24 cellular contexts compared by ENCODE assay signal in the genomic region with DNA sequence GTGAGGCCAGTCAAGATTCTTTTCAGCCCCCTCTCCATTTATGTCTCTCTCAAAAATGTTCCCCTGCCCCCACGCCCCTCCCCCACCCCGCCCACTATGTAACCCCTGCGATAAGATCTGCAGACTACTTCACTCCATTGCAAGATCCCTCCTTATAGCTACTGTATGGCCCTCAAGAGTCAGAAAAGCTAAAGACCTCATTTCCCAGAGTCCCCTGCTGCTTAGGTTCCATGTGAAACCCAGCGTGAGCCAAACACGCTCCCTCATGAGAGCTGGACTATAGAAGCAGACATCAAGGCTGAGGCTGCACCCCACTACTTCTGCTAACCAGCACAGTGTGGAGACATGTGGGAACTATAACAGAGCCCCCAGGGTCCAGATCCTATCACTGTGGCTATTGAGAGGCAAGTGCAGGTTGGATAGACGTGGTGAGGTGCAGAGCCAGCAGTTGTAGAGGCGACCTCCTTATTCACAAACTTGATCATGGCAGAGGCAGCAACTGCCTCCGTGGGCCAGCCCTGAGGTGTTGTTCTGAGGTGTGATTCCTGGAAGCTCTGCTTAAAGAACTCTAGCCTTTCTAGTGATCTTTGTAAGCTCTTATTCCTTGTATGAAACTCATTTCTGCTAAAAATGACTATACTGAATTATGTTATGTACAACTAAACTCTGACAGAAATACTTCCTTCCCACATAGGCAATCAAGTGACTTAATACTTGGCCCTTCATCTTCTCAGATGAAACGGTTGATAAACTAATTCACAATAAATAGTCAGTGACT.
DNase-seq lines count a peak whose midpoint lies in the region; ATAC-seq, FAIRE-seq and TF ChIP-seq lines count a peak whose summit lies in the region.
"Had no signal": no experiment of that assay in that cellular context is flagged by ENCODE, and none has a peak within 500 bp of the region (broad histone marks: within the 10 kb centered on the region; RNA-seq: fewer than 3 reads in every experiment).

No MANE protein-coding gene starts in this region.

- H3K4me3 ChIP-seq in astrocyte (ENCODE audit: insufficient read depth, low read depth, low read length) = no peak overlapping the region
- H3K4me3 ChIP-seq: GM23338, SJSA1, upper lobe of right lung had no signal

- H3K27me3 Mint-ChIP-seq in activated CD4-positive, alpha-beta memory T cell treated with anti-CD3 and anti-CD28 coated beads for 36 hours = no peaks in the 10 kb centered on the region
- H3K27me3 Mint-ChIP-seq in astrocyte (ENCODE audit: low read depth, unreplicated experiment) = no peaks in the 10 kb centered on the region
- H3K27me3 Mint-ChIP-seq: stimulated activated naive B cell treated with anti-CD40 and anti-IgM and Interleukin-4, amounts not matched to agents 10 μg/mL and 1 μg/mL and 100 μg/mL, for 72 hours had no signal

- FAIRE-seq in astrocyte (lab: Jason Lieb, UNC) = no peak

- no peak overlapping the region for H2AFZ ChIP-seq in astrocyte (ENCODE audit: low read depth, low read length)
- H2AFZ ChIP-seq: GM23338 had no signal

- no peaks in the 10 kb centered on the region for H3K79me2 ChIP-seq in astrocyte (ENCODE audit: insufficient read depth, low read length)

- no peak for TF ChIP-seq CTCF in astrocyte (IDR thresholded peaks at IDR 0.05; ENCODE audit: insufficient read depth, low read depth, low read length)

- no peaks in the 10 kb centered on the region for H3K27me3 ChIP-seq in astrocyte (ENCODE audit: insufficient read depth, low read length)
- H3K27me3 ChIP-seq: SJSA1, upper lobe of right lung had no signal

- POLR2A ChIA-PET in activated CD4-positive, alpha-beta memory T cell treated with anti-CD3 and anti-CD28 coated beads for 36 hours (lab: Charles Lee) = interaction anchor here (0.6 to 1.4 kb wide), 3 partner anchors 33 to 209 kb away, joined by 3 to 4 read pairs (median 3); no protein-coding TSS in a partner anchor

- no peaks in the 10 kb centered on the region for H3K36me3 ChIP-seq in astrocyte (ENCODE audit: insufficient read depth, low read length)
- H3K36me3 ChIP-seq: SJSA1, upper lobe of right lung had no signal

- no peak overlapping the region for H3K27ac ChIP-seq in astrocyte (ENCODE audit: low read depth, low read length)
- H3K27ac ChIP-seq: epithelial cell of prostate, SJSA1, upper lobe of right lung had no signal

- no peaks in the 10 kb centered on the region for H3K36me3 Mint-ChIP-seq in activated CD4-positive, alpha-beta memory T cell treated with anti-CD3 and anti-CD28 coated beads for 36 hours
- H3K36me3 Mint-ChIP-seq in astrocyte (ENCODE audit: low read depth, unreplicated experiment) = no peaks in the 10 kb centered on the region
- H3K36me3 Mint-ChIP-seq: CD4-positive, alpha-beta memory T cell; stimulated activated naive B cell treated with anti-CD40 and anti-IgM and Interleukin-4, amounts not matched to agents 10 μg/mL and 1 μg/mL and 100 μg/mL, for 72 hours had no signal

- H3K9me3 ChIP-seq in astrocyte (ENCODE audit: insufficient read depth, low read depth, low read length) = no peaks in the 10 kb centered on the region
- H3K9me3 ChIP-seq: SJSA1, upper lobe of right lung had no signal

- ATAC-seq in GM21717 (IDR thresholded peaks at IDR 0.05; ENCODE audit: unreplicated experiment) (no peak), GM18873 (IDR thresholded peaks at IDR 0.05; ENCODE audit: low FRiP score, unreplicated experiment) (no peak)
- ATAC-seq: GM23338, PC-3, upper lobe of right lung had no signal

- peaks cover 65% of the 10 kb centered on the region for H3K4me1 Mint-ChIP-seq in activated CD4-positive, alpha-beta memory T cell treated with anti-CD3 and anti-CD28 coated beads for 36 hours (ENCODE audit: low read depth)
- H3K4me1 Mint-ChIP-seq in astrocyte (ENCODE audit: low read depth, unreplicated experiment) = peaks cover 30% of the 10 kb centered on the region

- no peak overlapping the region for H3K4me3 Mint-ChIP-seq in activated CD4-positive, alpha-beta memory T cell treated with anti-CD3 and anti-CD28 coated beads for 36 hours
- no peak overlapping the region for H3K4me3 Mint-ChIP-seq in astrocyte (ENCODE audit: unreplicated experiment)
- H3K4me3 Mint-ChIP-seq: CD4-positive, alpha-beta memory T cell; dendritic cell treated with granulocyte-macrophage colony-stimulating factor and Interleukin-4, amounts not matched to agents 40 ng/mL and 50 ng/mL, for 4 days; GM23338; nephron; stimulated activated naive B cell treated with anti-CD40 and anti-IgM and Interleukin-4, amounts not matched to agents 10 μg/mL and 1 μg/mL and 100 μg/mL, for 72 hours had no signal

- H3K9me3 Mint-ChIP-seq in activated CD4-positive, alpha-beta memory T cell treated with anti-CD3 and anti-CD28 coated beads for 36 hours = no peaks in the 10 kb centered on the region
- H3K9me3 Mint-ChIP-seq in astrocyte (ENCODE audit: unreplicated experiment) = no peaks in the 10 kb centered on the region
- H3K9me3 Mint-ChIP-seq: dendritic cell treated with granulocyte-macrophage colony-stimulating factor and Interleukin-4, amounts not matched to agents 40 ng/mL and 50 ng/mL, for 4 days; GM23338; nephron; stimulated activated naive B cell treated with anti-CD40 and anti-IgM and Interleukin-4, amounts not matched to agents 10 μg/mL and 1 μg/mL and 100 μg/mL, for 72 hours had no signal

- H4K20me1 ChIP-seq in astrocyte (ENCODE audit: insufficient read depth, low read length) = no peaks in the 10 kb centered on the region

- intact Hi-C loops in activated CD4-positive, alpha-beta memory T cell treated with anti-CD3 and anti-CD28 coated beads for 36 hours (cut with micrococcal nuclease) = loop anchor here (1.0 to 5.0 kb wide), 10 partner anchors 22 to 443 kb away; no protein-coding TSS in a partner anchor

- no peak overlapping the region for H3K9ac ChIP-seq in astrocyte (ENCODE audit: low read length)

- DNase-seq in activated T-cell treated with anti-CD3 and anti-CD28 coated beads for 48 hours (ENCODE audit: low read depth) (peak; percentile 36), astrocyte (ENCODE audit: low read depth) (peak; percentile 53), NCI-H1436 treated with DMSO at 0.1 percent for 48 hours (lab: John Stamatoyannopoulos, UW) (no peak)
- DNase-seq in activated T-cell treated with anti-CD3 and anti-CD28 coated beads, Interleukin-2, amount 50 U/mL, for 1 hour = no peak
- peak; percentile 74 for DNase-seq in activated CD4-positive, alpha-beta memory T cell treated with anti-CD3 and anti-CD28 coated beads for 36 hours
- peak; percentile 62 for DNase-seq in stimulated activated CD8-positive, alpha-beta memory T cell treated with anti-CD3 and anti-CD28 coated beads, Interleukin-4, amount 100 ng/mL, for 48 hours
- DNase-seq: CD4-positive, alpha-beta memory T cell; DMS53; foreskin melanocyte; kidney glomerular epithelial cell; NCI-H1417; NCI-H2171 treated with DMSO at 0.1 percent for 48 hours; NCI-H774; PC-3; stimulated activated naive B cell treated with anti-CD40 and anti-IgM and Interleukin-4, amounts not matched to agents 10 μg/mL and 1 μg/mL and 100 μg/mL, for 72 hours; T1000; upper lobe of right lung had no signal

- peaks cover 30% of the 10 kb centered on the region for H3K4me1 ChIP-seq in astrocyte (ENCODE audit: insufficient read depth, low read length)

- CTCF ChIA-PET in activated CD4-positive, alpha-beta memory T cell treated with anti-CD3 and anti-CD28 coated beads for 36 hours (lab: Charles Lee) = interaction anchor here (2.4 kb wide), 1 partner anchor 34 kb away, joined by 10 read pairs; no protein-coding TSS in a partner anchor

- peak overlapping the region; percentile 80 for H3K27ac Mint-ChIP-seq in activated CD4-positive, alpha-beta memory T cell treated with anti-CD3 and anti-CD28 coated beads for 36 hours
- H3K27ac Mint-ChIP-seq in astrocyte (ENCODE audit: unreplicated experiment) = no peak overlapping the region
- H3K27ac Mint-ChIP-seq: CD4-positive, alpha-beta memory T cell; dendritic cell treated with granulocyte-macrophage colony-stimulating factor and Interleukin-4, amounts not matched to agents 40 ng/mL and 50 ng/mL, for 4 days; GM23338; stimulated activated naive B cell treated with anti-CD40 and anti-IgM and Interleukin-4, amounts not matched to agents 10 μg/mL and 1 μg/mL and 100 μg/mL, for 72 hours had no signal

- H3K4me2 ChIP-seq in astrocyte (ENCODE audit: low read length) = no peak overlapping the region
- H3K4me2 ChIP-seq: GM23338 had no signal

Comparison
In these comparisons a context has a peak if more than half of its experiments do, and no peak if none do; other contexts are left out.
1. DNase-seq: peak in activated T-cell treated with anti-CD3 and anti-CD28 coated beads for 48 hours (single experiment), activated CD4-positive, alpha-beta memory T cell treated with anti-CD3 and anti-CD28 coated beads for 36 hours (single experiment), astrocyte (single experiment) and stimulated activated CD8-positive, alpha-beta memory T cell treated with anti-CD3 and anti-CD28 coated beads, Interleukin-4, amount 100 ng/mL, for 48 hours (single experiment); none in activated T-cell treated with anti-CD3 and anti-CD28 coated beads, Interleukin-2, amount 50 U/mL, for 1 hour (single experiment) and NCI-H1436 treated with DMSO at 0.1 percent for 48 hours (single experiment).